In the genomic region with DNA sequence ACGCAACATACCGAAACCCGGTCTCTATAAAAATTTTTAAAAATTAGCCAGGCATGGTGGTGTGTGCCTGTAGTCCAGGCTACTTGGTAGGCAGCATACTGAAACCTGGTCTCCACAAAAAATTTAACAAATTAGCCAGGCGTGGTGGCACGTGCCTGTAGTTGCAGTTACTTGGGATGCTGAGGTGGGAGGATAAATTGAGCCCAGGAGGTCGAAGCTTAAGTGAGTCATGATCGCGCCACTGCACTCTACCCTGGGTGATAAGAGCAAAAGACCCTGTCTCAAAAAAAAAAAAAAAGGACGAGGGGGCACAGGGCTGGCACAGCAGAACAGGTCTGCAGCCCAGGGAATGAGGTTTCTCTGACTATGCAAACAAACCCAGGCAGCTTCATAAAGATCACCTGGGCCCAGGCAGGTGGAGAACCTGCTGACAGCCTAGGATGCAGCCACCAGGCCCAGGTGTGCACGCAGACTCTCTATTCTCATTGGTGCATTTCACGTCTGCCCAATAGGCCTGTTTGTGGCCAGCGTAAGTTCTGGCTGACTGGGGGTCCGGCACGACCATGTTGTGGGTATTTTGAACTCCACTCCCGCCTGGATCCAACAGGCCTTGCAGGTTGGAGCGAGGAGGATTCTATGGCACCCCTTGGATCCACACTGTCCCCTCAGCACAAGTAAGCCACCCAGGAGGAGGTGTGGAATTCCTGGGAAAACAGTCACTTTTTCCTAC, we compare ENCODE assay signal across 1 cellular context.
TF ChIP-seq lines count a peak whose summit lies in the region.

No MANE protein-coding gene starts in this region.

TF ChIP-seq in H1, 55 proteins besides CTCF, POLR2A, EP300 and RAD21 (continued from another document):
- no peak for TF ChIP-seq CHD7 (IDR thresholded peaks at IDR 0.05; ENCODE audit: insufficient replicate concordance, low read length)
- TF ChIP-seq CHD2 (IDR thresholded peaks at IDR 0.05; ENCODE audit: low read length) = no peak
- no peak for TF ChIP-seq SP1 (IDR thresholded peaks at IDR 0.05; ENCODE audit: low read depth, low read length)
- no peak for TF ChIP-seq CTBP2 (IDR thresholded peaks at IDR 0.05; ENCODE audit: borderline replicate concordance, insufficient read depth, insufficient read length, low read length)
- no peak for TF ChIP-seq ASH2L (IDR thresholded peaks at IDR 0.05; ENCODE audit: low read length)
- TF ChIP-seq TAF1 (IDR thresholded peaks at IDR 0.05; ENCODE audit: low read depth, low read length) = no peak
- TF ChIP-seq TBP (IDR thresholded peaks at IDR 0.05; ENCODE audit: low read depth, low read length) = no peak
- no peak for TF ChIP-seq PHF8 (conservative IDR thresholded peaks at IDR 0.05; ENCODE audit: low read depth, low read length)
- no peak for TF ChIP-seq BCL11A (IDR thresholded peaks at IDR 0.05; ENCODE audit: low read depth in 2 of 2, low read length in 2 of 2)
- TF ChIP-seq SP4 (IDR thresholded peaks at IDR 0.05; ENCODE audit: low read length) = no peak
- TF ChIP-seq SP2 (IDR thresholded peaks at IDR 0.05; ENCODE audit: low read length) = no peak
- TF ChIP-seq TEAD4 (IDR thresholded peaks at IDR 0.05; ENCODE audit: low read depth, low read length) = no peak
- TF ChIP-seq TCF12 (IDR thresholded peaks at IDR 0.05; ENCODE audit: low read depth, low read length) = no peak
- TF ChIP-seq CBX8 (IDR thresholded peaks at IDR 0.05; ENCODE audit: borderline replicate concordance, low read depth, low read length) = no peak
- no peak for TF ChIP-seq ATF3 (IDR thresholded peaks at IDR 0.05; ENCODE audit: insufficient read depth, low read depth, low read length)
- no peak for TF ChIP-seq SIX5 (IDR thresholded peaks at IDR 0.05; ENCODE audit: low read depth, low read length)
- no peak for TF ChIP-seq MAFK (IDR thresholded peaks at IDR 0.05; ENCODE audit: low read depth, low read length)
